In the genomic region with DNA sequence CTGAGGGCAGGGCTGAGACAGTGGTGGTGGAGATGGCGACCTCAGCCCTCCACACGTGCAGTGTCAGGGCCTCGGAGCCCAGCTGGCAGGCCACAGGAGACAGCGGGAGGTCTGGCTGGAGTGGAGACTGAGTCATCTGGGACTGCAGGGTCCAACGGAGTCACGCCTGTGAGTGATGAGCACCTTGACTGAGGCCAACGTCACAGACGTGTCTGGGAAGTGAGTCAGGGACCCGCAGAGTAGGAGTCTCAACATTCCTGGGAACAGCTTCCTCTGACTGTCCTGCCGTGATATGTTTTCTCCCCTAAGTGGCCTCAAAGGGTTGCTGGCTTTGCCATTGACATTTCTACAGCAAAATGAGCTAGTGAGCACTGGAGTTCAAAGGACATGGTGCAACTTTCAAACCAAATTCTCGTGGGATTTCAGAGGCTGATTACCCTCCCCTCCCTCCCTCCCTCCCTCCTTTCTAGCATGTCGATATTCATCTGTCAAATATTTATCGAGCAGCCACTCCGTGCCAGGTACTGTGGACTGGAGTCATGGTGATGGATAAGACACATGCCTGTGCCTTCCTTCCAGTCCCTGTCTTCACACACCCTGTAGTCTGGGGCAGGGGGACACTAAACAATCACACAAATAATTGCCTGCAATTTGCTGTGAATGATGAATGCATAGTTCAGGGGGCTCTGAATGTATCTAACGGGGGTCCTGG, we compare ENCODE assay signal across 9 cellular contexts. TPM values are rescaled to one million over a fixed set of nuclear protein-coding genes. Genes with fewer than 3 reads are reported as not detected.
DNase-seq lines count a peak whose midpoint lies in the region; ATAC-seq, FAIRE-seq and TF ChIP-seq lines count a peak whose summit lies in the region.
"Had no signal": no experiment of that assay in that cellular context is flagged by ENCODE, and none has a peak within 500 bp of the region (broad histone marks: within the 10 kb centered on the region; RNA-seq: fewer than 3 reads in every experiment).

No MANE protein-coding gene starts in this region.

- no peak for TF ChIP-seq POLR2A in body of pancreas (IDR thresholded peaks at IDR 0.05)

- ATAC-seq in body of pancreas (peak; percentile 68), HG03460 (IDR thresholded peaks at IDR 0.05; ENCODE audit: unreplicated experiment) (no peak), HG03280 (IDR thresholded peaks at IDR 0.05; ENCODE audit: unreplicated experiment) (no peak)
- ATAC-seq: activated T-cell treated with anti-CD3 and anti-CD28 coated beads, Interleukin-2, amount 50 U/mL, for 4 hours had no signal

- H3K4me3 ChIP-seq in ACC112 (ENCODE audit: low read depth, low read length) (peak overlapping the region; percentile 43; the same call in 1 of the 2 replicates), body of pancreas (no peak overlapping the region), kidney (ENCODE audit: low read length in 2 of 2) (no peak overlapping the region)

- H3K27ac ChIP-seq in ACC112 (ENCODE audit: low read depth, low read length) (peak overlapping the region; percentile 95), body of pancreas (no peak overlapping the region), kidney (ENCODE audit: low read depth in 2 of 2, low read length in 2 of 2) (no peak overlapping the region)

- intact Hi-C loops in body of pancreas (cut with DNase I) (no loop called here), kidney (cut with DNase I) (no loop called here)

- H3K79me2 ChIP-seq in ACC112 (ENCODE audit: control insufficient read depth, insufficient read depth, low read length, unreplicated experiment) = no peaks in the 10 kb centered on the region

- peaks cover 24% of the 10 kb centered on the region for H3K4me1 ChIP-seq in ACC112 (ENCODE audit: control insufficient read depth, insufficient read depth, low read length, unreplicated experiment)
- no peaks in the 10 kb centered on the region for H3K4me1 ChIP-seq in body of pancreas
- no peaks in the 10 kb centered on the region for H3K4me1 ChIP-seq in kidney (ENCODE audit: control insufficient read depth in 1 of 2, insufficient read depth in 1 of 2, low read depth in 1 of 2, low read length in 2 of 2)

- H3K9ac ChIP-seq in kidney (ENCODE audit: low read length in 2 of 2) = no peak overlapping the region

- peak; percentile 93 for DNase-seq in HPDE6-E6E7 (ENCODE audit: extremely low spot score)
- DNase-seq in body of pancreas = peak; percentile 29 to 67 (median 43)
- peak; percentile 37 to 98 for DNase-seq in lung microvascular endothelial cell (ENCODE audit: low read depth in 2 of 2)
- no peak for DNase-seq in kidney
- DNase-seq in NCI-H2107 (lab: John Stamatoyannopoulos, UW) = no peak
- DNase-seq: activated T-cell treated with anti-CD3 and anti-CD28 coated beads, Interleukin-2, amount 50 U/mL, for 4 hours had no signal

- H3K9me3 ChIP-seq in body of pancreas = no peaks in the 10 kb centered on the region
- no peaks in the 10 kb centered on the region for H3K9me3 ChIP-seq in kidney (ENCODE audit: control insufficient read depth in 1 of 2, low read length in 2 of 2)

- 44 to 50% methylated on average over 12 to 15 of the region's 15 CpGs for WGBS in body of pancreas, 2 donors

- TF ChIP-seq CTCF in body of pancreas (IDR thresholded peaks at IDR 0.05) (no peak), kidney (IDR thresholded peaks at IDR 0.05; ENCODE audit: borderline replicate concordance, extremely low read depth, insufficient read depth) (no peak)

- H3K27me3 ChIP-seq in ACC112 (ENCODE audit: insufficient read depth, low read length) = no peaks in the 10 kb centered on the region
- H3K27me3 ChIP-seq in body of pancreas = no peaks in the 10 kb centered on the region

- H2AFZ ChIP-seq in ACC112 (ENCODE audit: low read length, unreplicated experiment) = no peak overlapping the region

- FAIRE-seq in kidney (lab: Jason Lieb, UNC) = no peak

- no peaks in the 10 kb centered on the region for H3K36me3 ChIP-seq in ACC112 (ENCODE audit: insufficient read depth, low read length)
- H3K36me3 ChIP-seq in body of pancreas (replicated peaks in 1 of 2; ENCODE audit: insufficient read depth in 1 of 2, low read depth in 2 of 2) = no peaks in the 10 kb centered on the region
- no peaks in the 10 kb centered on the region for H3K36me3 ChIP-seq in kidney (ENCODE audit: control insufficient read depth in 1 of 2, insufficient read depth in 2 of 2, low read length in 2 of 2)

RNA-seq across cellular contexts. Expression of a gene that starts 53.3 kb away (rescaled TPM):
- total RNA-seq in body of pancreas = 10 to 100 TPM; 65.1 to 71.5 TPM
- 45.8 and 98.2 TPM in 2 replicates for total RNA-seq in lung microvascular endothelial cell
- total RNA-seq in kidney = 83.5 TPM
- 19.5 TPM for polyA plus RNA-seq in kidney (ENCODE audit: insufficient read depth, low read depth, low replicate concordance)

RNA-seq across cellular contexts. Expression of a gene that starts 58.2 kb away (rescaled TPM):
- total RNA-seq in body of pancreas (10 to 100 TPM; 21.3 to 36.3 TPM), lung microvascular endothelial cell (39.9 and 53.0 TPM in 2 replicates), kidney (55.3 TPM)
- polyA plus RNA-seq in kidney (ENCODE audit: insufficient read depth, low read depth, low replicate concordance) = 160 TPM

RNA-seq across cellular contexts. Expression of a gene that starts 58.3 kb away (rescaled TPM):
- total RNA-seq in body of pancreas = 10 to 100 TPM; 19.2 to 30.0 TPM
- 13.1 and 15.7 TPM in 2 replicates for total RNA-seq in lung microvascular endothelial cell
- total RNA-seq in kidney = 19.6 TPM
- polyA plus RNA-seq in kidney (ENCODE audit: insufficient read depth, low read depth, low replicate concordance) = 19.2 TPM

Comparison
In these comparisons a context has a peak if more than half of its experiments do, and no peak if none do; other contexts are left out.
1. DNase-seq: peak in HPDE6-E6E7 (single experiment), body of pancreas (4 of 4) and lung microvascular endothelial cell (2 of 2); none in kidney (single experiment) and NCI-H2107 (single experiment).